9 cellular contexts compared by ENCODE assay signal in genomic region chr9:4679268-4680177, GRCh38. TPM values are rescaled to one million over a fixed set of nuclear protein-coding genes. Genes with fewer than 3 reads are reported as not detected.
A peak's percentile ranks its signal among the peaks of the same experiment; 100 is the strongest.
DNase-seq lines count a peak whose midpoint lies in the region; ATAC-seq and TF ChIP-seq lines count a peak whose summit lies in the region.
"Had no signal": no experiment of that assay in that cellular context is flagged by ENCODE, and none has a peak within 500 bp of the region (broad histone marks: within the 10 kb centered on the region; RNA-seq: fewer than 3 reads in every experiment).

CDC37L1 (plus strand) TSS chr9:4679569; CDS start chr9:4679768, 199 bp downstream.

- H3K9me3 Mint-ChIP-seq in WTC11 = no peaks in the 10 kb centered on the region

- CTCF ChIA-PET in WTC11 (lab: Charles Lee) = interaction anchor here (0.7 to 1.4 kb wide), 5 partner anchors 13 to 131 kb away, joined by 3 to 8 read pairs (median 5); partner anchors contain the start of genes AK3, PLPP6 and SPATA6L

- no peaks in the 10 kb centered on the region for H3K36me3 Mint-ChIP-seq in WTC11

- ATAC-seq in GM18907 (IDR thresholded peaks at IDR 0.05; ENCODE audit: unreplicated experiment) (peak; percentile 96), HG03159 (IDR thresholded peaks at IDR 0.05; ENCODE audit: unreplicated experiment) (peak; percentile 97), WTC11 (peak; percentile 94)

- DNase-seq in AG08396 (ENCODE audit: low spot score) (peak; percentile 95), NCI-H2227 treated with DMSO at 0.1 percent for 48 hours (lab: John Stamatoyannopoulos, UW) (peak; percentile 97), WTC11 (ENCODE audit: low spot score) (peak; percentile 97), iris pigment epithelial cell (ENCODE audit: low read depth) (peak; percentile 95)
- DNase-seq in central memory CD4-positive, alpha-beta T cell = peak; percentile 98
- peak; percentile 99 for DNase-seq in stimulated activated CD4-positive, alpha-beta T cell treated with anti-CD3 and anti-CD28 coated beads, Interleukin-12 subunit alpha, Interleukin-12 subunit beta, amount 100 ng/mL, for 24 hours (ENCODE audit: low read depth in 2 of 2)

- H3K4me3 Mint-ChIP-seq in WTC11 = no peak within 1 kb of the TSS
- H3K4me3 Mint-ChIP-seq: activated naive CD8-positive, alpha-beta T cell had no signal

- no peaks in the 10 kb centered on the region for H3K27me3 Mint-ChIP-seq in WTC11 (ENCODE audit: low read depth)
- H3K27me3 Mint-ChIP-seq: activated naive CD8-positive, alpha-beta T cell had no signal

- no peak; the same call in 1 of the 2 replicates for TF ChIP-seq CTCF in WTC11 (IDR thresholded peaks at IDR 0.05)

- POLR2A ChIA-PET in WTC11 (lab: Charles Lee) = interaction anchor here (0.6 to 1.4 kb wide), 6 partner anchors 14 to 188 kb away, joined by 4 to 14 read pairs (median 6); partner anchors contain the start of genes AK3, PLPP6 and SPATA6L

- no peak within 1 kb of the TSS for H3K27ac Mint-ChIP-seq in WTC11
- H3K27ac Mint-ChIP-seq: activated naive CD8-positive, alpha-beta T cell had no signal

- H3K4me1 Mint-ChIP-seq in WTC11 = no peaks in the 10 kb centered on the region

TF ChIP-seq in WTC11, 78 proteins besides CTCF, POLR2A, EP300 and RAD21 (continues in another document):
- TF ChIP-seq EMX1 (CRISPR knock-in tag; IDR thresholded peaks at IDR 0.05) = no peak
- TF ChIP-seq ZBTB21 (CRISPR knock-in tag; IDR thresholded peaks at IDR 0.05; ENCODE audit: borderline replicate concordance) = no peak
- TF ChIP-seq ZNF512 (CRISPR knock-in tag; IDR thresholded peaks at IDR 0.05; ENCODE audit: borderline replicate concordance) = no peak; the same call in 1 of the 2 replicates
- TF ChIP-seq ZNF121 (CRISPR knock-in tag; IDR thresholded peaks at IDR 0.05) = no peak
- no peak for TF ChIP-seq E2F4 (CRISPR knock-in tag; IDR thresholded peaks at IDR 0.05; ENCODE audit: borderline replicate concordance, low read depth)
- peak; percentile 87 for TF ChIP-seq GABPB1 (CRISPR knock-in tag; IDR thresholded peaks at IDR 0.05)
- TF ChIP-seq FOXP1 (CRISPR knock-in tag; IDR thresholded peaks at IDR 0.05; ENCODE audit: borderline replicate concordance) = peak; percentile 93
- TF ChIP-seq GTF2I (CRISPR knock-in tag; conservative IDR thresholded peaks at IDR 0.05) = no peak
- TF ChIP-seq, protein P1, sequence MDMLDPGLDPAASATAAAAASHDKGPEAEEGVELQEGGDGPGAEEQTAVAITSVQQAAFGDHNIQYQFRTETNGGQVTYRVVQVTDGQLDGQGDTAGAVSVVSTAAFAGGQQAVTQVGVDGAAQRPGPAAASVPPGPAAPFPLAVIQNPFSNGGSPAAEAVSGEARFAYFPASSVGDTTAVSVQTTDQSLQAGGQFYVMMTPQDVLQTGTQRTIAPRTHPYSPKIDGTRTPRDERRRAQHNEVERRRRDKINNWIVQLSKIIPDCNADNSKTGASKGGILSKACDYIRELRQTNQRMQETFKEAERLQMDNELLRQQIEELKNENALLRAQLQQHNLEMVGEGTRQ (CRISPR knock-in tag; IDR thresholded peaks at IDR 0.05) = no peak
- TF ChIP-seq, protein P2, sequence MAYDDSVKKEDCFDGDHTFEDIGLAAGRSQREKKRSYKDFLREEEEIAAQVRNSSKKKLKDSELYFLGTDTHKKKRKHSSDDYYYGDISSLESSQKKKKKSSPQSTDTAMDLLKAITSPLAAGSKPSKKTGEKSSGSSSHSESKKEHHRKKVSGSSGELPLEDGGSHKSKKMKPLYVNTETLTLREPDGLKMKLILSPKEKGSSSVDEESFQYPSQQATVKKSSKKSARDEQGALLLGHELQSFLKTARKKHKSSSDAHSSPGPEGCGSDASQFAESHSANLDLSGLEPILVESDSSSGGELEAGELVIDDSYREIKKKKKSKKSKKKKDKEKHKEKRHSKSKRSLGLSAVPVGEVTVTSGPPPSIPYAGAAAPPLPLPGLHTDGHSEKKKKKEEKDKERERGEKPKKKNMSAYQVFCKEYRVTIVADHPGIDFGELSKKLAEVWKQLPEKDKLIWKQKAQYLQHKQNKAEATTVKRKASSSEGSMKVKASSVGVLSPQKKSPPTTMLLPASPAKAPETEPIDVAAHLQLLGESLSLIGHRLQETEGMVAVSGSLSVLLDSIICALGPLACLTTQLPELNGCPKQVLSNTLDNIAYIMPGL (CRISPR knock-in tag; IDR thresholded peaks at IDR 0.05) = peak; percentile 92; the same call in 1 of the 2 replicates
- TF ChIP-seq JAZF1 (CRISPR knock-in tag; IDR thresholded peaks at IDR 0.05) = no peak
- peak; percentile 82; the same call in 1 of the 2 replicates for TF ChIP-seq NFE2L1 (CRISPR knock-in tag; IDR thresholded peaks at IDR 0.05)
- TF ChIP-seq FOXJ3 (CRISPR knock-in tag; IDR thresholded peaks at IDR 0.05; ENCODE audit: borderline replicate concordance) = no peak
- TF ChIP-seq PRRX2 (CRISPR knock-in tag; IDR thresholded peaks at IDR 0.05) = no peak
- TF ChIP-seq NR2C2 (CRISPR knock-in tag; IDR thresholded peaks at IDR 0.05) = no peak
- TF ChIP-seq ZNF232 (CRISPR knock-in tag; IDR thresholded peaks at IDR 0.05) = 0 out of 2 replicates have a peak, but pooled peaks have one; percentile 15
- TF ChIP-seq, protein P3, sequence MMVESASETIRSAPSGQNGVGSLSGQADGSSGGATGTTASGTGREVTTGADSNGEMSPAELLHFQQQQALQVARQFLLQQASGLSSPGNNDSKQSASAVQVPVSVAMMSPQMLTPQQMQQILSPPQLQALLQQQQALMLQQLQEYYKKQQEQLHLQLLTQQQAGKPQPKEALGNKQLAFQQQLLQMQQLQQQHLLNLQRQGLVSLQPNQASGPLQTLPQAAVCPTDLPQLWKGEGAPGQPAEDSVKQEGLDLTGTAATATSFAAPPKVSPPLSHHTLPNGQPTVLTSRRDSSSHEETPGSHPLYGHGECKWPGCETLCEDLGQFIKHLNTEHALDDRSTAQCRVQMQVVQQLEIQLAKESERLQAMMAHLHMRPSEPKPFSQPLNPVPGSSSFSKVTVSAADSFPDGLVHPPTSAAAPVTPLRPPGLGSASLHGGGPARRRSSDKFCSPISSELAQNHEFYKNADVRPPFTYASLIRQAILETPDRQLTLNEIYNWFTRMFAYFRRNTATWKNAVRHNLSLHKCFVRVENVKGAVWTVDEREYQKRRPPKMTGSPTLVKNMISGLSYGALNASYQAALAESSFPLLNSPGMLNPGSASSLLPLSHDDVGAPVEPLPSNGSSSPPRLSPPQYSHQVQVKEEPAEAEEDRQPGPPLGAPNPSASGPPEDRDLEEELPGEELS (CRISPR knock-in tag; IDR thresholded peaks at IDR 0.05) = peak; percentile 75; the same call in 1 of the 2 replicates
- 0 out of 2 replicates have a peak, but pooled peaks have one; percentile 64 for TF ChIP-seq AR (CRISPR knock-in tag; IDR thresholded peaks at IDR 0.05)
- no peak for TF ChIP-seq ZNF317 (CRISPR knock-in tag; IDR thresholded peaks at IDR 0.05; ENCODE audit: borderline replicate concordance, low read depth)
- TF ChIP-seq ZNF671 (CRISPR knock-in tag; IDR thresholded peaks at IDR 0.05) = no peak

RNA-seq across cellular contexts. Expression of gene CDC37L1, which starts in this region (rescaled TPM):
- total RNA-seq in WTC11 (2021) = 16.7 to 20.1 TPM (median 18.8 TPM) in 3 replicates

Comparison
In these comparisons a context has a peak if more than half of its experiments do, and no peak if none do; other contexts are left out.
1. Peak in every context shown above with its lines: DNase-seq and ATAC-seq.